ENCODE assay signal across 9 cellular contexts in the genomic region with DNA sequence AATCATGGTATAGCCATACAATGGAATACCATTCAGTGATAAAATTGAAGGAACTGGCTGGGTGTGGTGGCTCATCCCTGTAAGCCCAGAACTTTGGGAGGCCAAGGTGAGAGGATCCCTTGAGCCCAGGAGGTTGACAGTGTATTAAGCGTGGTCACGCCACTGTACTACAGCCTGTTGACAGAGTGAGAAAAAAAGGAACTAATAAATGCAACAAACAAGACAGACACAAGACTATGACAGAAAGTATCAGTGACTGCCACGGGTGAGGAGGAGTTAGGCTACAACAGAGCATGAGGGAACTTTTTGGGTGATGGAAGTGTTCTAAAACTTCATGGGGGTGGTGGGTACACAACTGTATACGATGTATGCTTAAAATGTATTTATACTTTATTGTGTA. TPM values are rescaled to one million over a fixed set of nuclear protein-coding genes. Genes with fewer than 3 reads are reported as not detected.
DNase-seq lines count a peak whose midpoint lies in the region; ATAC-seq and TF ChIP-seq lines count a peak whose summit lies in the region.
"Had no signal": no experiment of that assay in that cellular context is flagged by ENCODE, and none has a peak within 500 bp of the region (broad histone marks: within the 10 kb centered on the region; RNA-seq: fewer than 3 reads in every experiment).

No MANE protein-coding gene starts in this region.

- H3K4me3 Mint-ChIP-seq in CD14-positive monocyte (peak overlapping the region; percentile 94 to 97), mesothelial cell of epicardium (peak overlapping the region; percentile 28)
- H3K4me3 Mint-ChIP-seq in activated CD4-positive, alpha-beta memory T cell treated with anti-CD3 and anti-CD28 coated beads, Interleukin-2, amount 10 ng/mL, durations not matched to agents 7 days and 5 days: no peak overlapping the region

- POLR2A ChIA-PET in activated CD4-positive, alpha-beta memory T cell treated with anti-CD3 and anti-CD28 coated beads, Interleukin-2, amount 10 ng/mL, durations not matched to agents 7 days and 5 days (lab: Charles Lee): no interaction called here

- H3K27ac Mint-ChIP-seq in CD14-positive monocyte (peak overlapping the region; percentile 88 to 99 (median 90)), mesothelial cell of epicardium (peak overlapping the region; percentile 54)
- peak overlapping the region; percentile 4 for H3K27ac Mint-ChIP-seq in activated CD4-positive, alpha-beta memory T cell treated with anti-CD3 and anti-CD28 coated beads, Interleukin-2, amount 10 ng/mL, durations not matched to agents 7 days and 5 days

- intact Hi-C loops in CD14-positive monocyte (cut with micrococcal nuclease): loop anchor here (5.0 to 10.0 kb wide), 2 partner anchors 150 to 157 kb away; partner anchors contain the start of genes MEIKIN (in 1 of the 2) and RAPGEF6 (in 1 of the 2)

- no peak for ATAC-seq in GM21825 (IDR thresholded peaks at IDR 0.05; ENCODE audit: unreplicated experiment)
- ATAC-seq in GM18873 (IDR thresholded peaks at IDR 0.05; ENCODE audit: low FRiP score, unreplicated experiment): no peak
- no peak for ATAC-seq in HG03521 (IDR thresholded peaks at IDR 0.05; ENCODE audit: unreplicated experiment)

- DNase-seq in CD14-positive monocyte (ENCODE audit: low spot score) (peak; percentile 54), GM20000 (ENCODE audit: low spot score) (peak; percentile 38), mesothelial cell of epicardium (ENCODE audit: low spot score in 2 of 2, unreplicated experiment in 2 of 2) (no peak)
- DNase-seq in activated CD4-positive, alpha-beta memory T cell treated with anti-CD3 and anti-CD28 coated beads, Interleukin-2, amount 10 ng/mL, durations not matched to agents 7 days and 5 days: no peak
- no peak for DNase-seq in central memory CD4-positive, alpha-beta T cell
- DNase-seq: activated naive CD4-positive, alpha-beta T cell treated with Interleukin-2 at 50 U/mL for 16 hours had no signal

- H3K4me1 Mint-ChIP-seq in CD14-positive monocyte: peaks cover 47% of the 10 kb centered on the region
- H3K4me1 Mint-ChIP-seq in activated CD4-positive, alpha-beta memory T cell treated with anti-CD3 and anti-CD28 coated beads, Interleukin-2, amount 10 ng/mL, durations not matched to agents 7 days and 5 days: peaks cover 34% of the 10 kb centered on the region
- H3K4me1 Mint-ChIP-seq in mesothelial cell of epicardium: peaks cover 34% of the 10 kb centered on the region

- no peaks in the 10 kb centered on the region for H3K27me3 Mint-ChIP-seq in CD14-positive monocyte (ENCODE audit: low read depth in 3 of 3)
- no peaks in the 10 kb centered on the region for H3K27me3 Mint-ChIP-seq in activated CD4-positive, alpha-beta memory T cell treated with anti-CD3 and anti-CD28 coated beads, Interleukin-2, amount 10 ng/mL, durations not matched to agents 7 days and 5 days
- H3K27me3 Mint-ChIP-seq in mesothelial cell of epicardium (ENCODE audit: low read depth): no peaks in the 10 kb centered on the region

- TF ChIP-seq CTCF in CD14-positive monocyte (IDR thresholded peaks at IDR 0.05) (no peak), GM20000 (IDR thresholded peaks at IDR 0.05; ENCODE audit: extremely low read depth, missing control alignments) (no peak), mesothelial cell of epicardium (IDR thresholded peaks at IDR 0.05; ENCODE audit: unreplicated experiment) (no peak)

- CTCF ChIA-PET in activated CD4-positive, alpha-beta memory T cell treated with anti-CD3 and anti-CD28 coated beads, Interleukin-2, amount 10 ng/mL, durations not matched to agents 7 days and 5 days (lab: Charles Lee): interaction anchor here (0.6 kb wide), 1 partner anchor 205 kb away, joined by 3 read pairs; no protein-coding TSS in a partner anchor

- H3K36me3 Mint-ChIP-seq in CD14-positive monocyte (peaks cover 5 to 16% of the 10 kb centered on the region in 2 donors), mesothelial cell of epicardium (no peaks in the 10 kb centered on the region)
- peaks cover 48% of the 10 kb centered on the region for H3K36me3 Mint-ChIP-seq in activated CD4-positive, alpha-beta memory T cell treated with anti-CD3 and anti-CD28 coated beads, Interleukin-2, amount 10 ng/mL, durations not matched to agents 7 days and 5 days (ENCODE audit: low read depth)

- H3K9me3 Mint-ChIP-seq in CD14-positive monocyte: peaks cover 0 to 2% (median 0%) of the 10 kb centered on the region in 7 donors
- no peaks in the 10 kb centered on the region for H3K9me3 Mint-ChIP-seq in activated CD4-positive, alpha-beta memory T cell treated with anti-CD3 and anti-CD28 coated beads, Interleukin-2, amount 10 ng/mL, durations not matched to agents 7 days and 5 days
- peaks cover 2% of the 10 kb centered on the region for H3K9me3 Mint-ChIP-seq in mesothelial cell of epicardium

RNA-seq across cellular contexts. Expression of gene FNIP1, which starts 2.2 kb away (rescaled TPM):
- 10 to 100 TPM; 13.6 to 17.3 TPM for polyA plus RNA-seq in CD14-positive monocyte
- 10 to 100 TPM; 27.8 to 28.7 TPM for total RNA-seq in activated CD4-positive, alpha-beta memory T cell treated with anti-CD3 and anti-CD28 coated beads, Interleukin-2, amount 10 ng/mL, durations not matched to agents 7 days and 5 days
- total RNA-seq in mesothelial cell of epicardium: 35.1 to 36.9 TPM (median 36.9 TPM) in 3 replicates

Comparison
In these comparisons a context has a peak if more than half of its experiments do, and no peak if none do; other contexts are left out.
1. DNase-seq: peak in CD14-positive monocyte (single experiment) and GM20000 (single experiment); none in activated CD4-positive, alpha-beta memory T cell treated with anti-CD3 and anti-CD28 coated beads, Interleukin-2, amount 10 ng/mL, durations not matched to agents 7 days and 5 days (single experiment), mesothelial cell of epicardium (0 of 2) and central memory CD4-positive, alpha-beta T cell (single experiment).
2. H3K27ac Mint-ChIP-seq: peak in every context shown above with its lines; median percentile 90 in CD14-positive monocyte; 54 in mesothelial cell of epicardium; 4 in activated CD4-positive, alpha-beta memory T cell treated with anti-CD3 and anti-CD28 coated beads, Interleukin-2, amount 10 ng/mL, durations not matched to agents 7 days and 5 days.